In genomic region chr4:13657016-13657415, GRCh38 we compare ENCODE assay signal across 10 cellular contexts. TPM values are rescaled to one million over a fixed set of nuclear protein-coding genes. Genes with fewer than 3 reads are reported as not detected.
A peak's percentile ranks its signal among the peaks of the same experiment; 100 is the strongest.
DNase-seq lines count a peak whose midpoint lies in the region; ATAC-seq and TF ChIP-seq lines count a peak whose summit lies in the region.
"Had no signal": no experiment of that assay in that cellular context is flagged by ENCODE, and none has a peak within 500 bp of the region (broad histone marks: within the 10 kb centered on the region; RNA-seq: fewer than 3 reads in every experiment).

No MANE protein-coding gene starts in this region.

- in situ Hi-C loops in transverse colon (cut with MboI; ENCODE audit: low pct_ligation_motif_present in 1 of 4, low pct_unique_long_range_greater_than_20kb in 1 of 4, low sequenced_read_pairs in 3 of 4): loop anchor here in 3 of 4 donors (25.0 kb wide), 2 partner anchors 1130 to 1505 kb away; no protein-coding TSS in a partner anchor

- no peaks in the 10 kb centered on the region for H3K36me3 ChIP-seq in stomach
- H3K36me3 ChIP-seq in transverse colon: no peaks in the 10 kb centered on the region
- H3K36me3 ChIP-seq: cardiac muscle cell had no signal

- CTCF ChIA-PET in activated B cell treated with CpG ODN at 0.5 μM for 24 hours (lab: Charles Lee): interaction anchor here (0.6 to 3.7 kb wide), 10 partner anchors 12 to 1993 kb away, joined by 3 to 21 read pairs (median 4); no protein-coding TSS in a partner anchor

- peak overlapping the region; percentile 81 for H3K27ac Mint-ChIP-seq in activated T-cell treated with anti-CD3 and anti-CD28 coated beads, Interleukin-2, amount 50 U/mL, for 24 hours
- peak overlapping the region; percentile 8 for H3K27ac Mint-ChIP-seq in activated B cell treated with CpG ODN at 0.5 μM for 24 hours

- intact Hi-C loops in activated B cell treated with CpG ODN at 0.5 μM for 24 hours (cut with micrococcal nuclease) (loop anchor here (2.0 to 10.0 kb wide), 6 partner anchors 468 to 1998 kb away; partner anchors contain the start of gene FBXL5), stomach (cut with DNase I; ENCODE audit: low total_unique reads) (no loop called here), transverse colon (cut with DNase I; ENCODE audit: low total_unique reads) (no loop called here)

- DNase-seq in activated T-cell treated with anti-CD3 and anti-CD28 coated beads, Interleukin-2, amount 50 U/mL, for 24 hours: no peak
- DNase-seq in activated T-cell treated with anti-CD3 and anti-CD28 coated beads for 4 hours (no peak), activated B cell treated with CpG ODN at 0.5 μM for 24 hours (no peak), foreskin fibroblast (no peak), stomach (no peak), transverse colon (no peak), islet precursor cell (no peak)

- POLR2A ChIA-PET in activated B cell treated with CpG ODN at 0.5 μM for 24 hours (lab: Charles Lee): no interaction called here

- ATAC-seq in activated B cell treated with CpG ODN at 0.5 μM for 24 hours (ENCODE audit: low read depth) (no peak), HG03432 (IDR thresholded peaks at IDR 0.05; ENCODE audit: unreplicated experiment) (no peak)

- TF ChIP-seq POLR2A in stomach (IDR thresholded peaks at IDR 0.05) (no peak), transverse colon (IDR thresholded peaks at IDR 0.05) (no peak)

- TF ChIP-seq CTCF in activated B cell treated with CpG ODN at 0.5 μM for 24 hours (IDR thresholded peaks at IDR 0.05) (no peak), foreskin fibroblast (IDR thresholded peaks at IDR 0.05; ENCODE audit: low read depth, low read length) (no peak), stomach (IDR thresholded peaks at IDR 0.05) (no peak), transverse colon (IDR thresholded peaks at IDR 0.05) (no peak)

- peaks cover 18% of the 10 kb centered on the region for H3K4me1 Mint-ChIP-seq in activated T-cell treated with anti-CD3 and anti-CD28 coated beads, Interleukin-2, amount 50 U/mL, for 24 hours (ENCODE audit: low read depth)
- peaks cover 13% of the 10 kb centered on the region for H3K4me1 Mint-ChIP-seq in activated B cell treated with CpG ODN at 0.5 μM for 24 hours

- H3K9me3 ChIP-seq in stomach (no peaks in the 10 kb centered on the region), transverse colon (no peaks in the 10 kb centered on the region)
- H3K9me3 ChIP-seq: Caco-2 had no signal

- peak overlapping the region; percentile 67 for H3K4me3 Mint-ChIP-seq in activated T-cell treated with anti-CD3 and anti-CD28 coated beads, Interleukin-2, amount 50 U/mL, for 24 hours
- peak overlapping the region; percentile 66 for H3K4me3 Mint-ChIP-seq in activated B cell treated with CpG ODN at 0.5 μM for 24 hours

- TF ChIP-seq EP300 in stomach (IDR thresholded peaks at IDR 0.05) (no peak), transverse colon (IDR thresholded peaks at IDR 0.05; ENCODE audit: low read depth) (no peak)

- H3K27me3 Mint-ChIP-seq in activated T-cell treated with anti-CD3 and anti-CD28 coated beads, Interleukin-2, amount 50 U/mL, for 24 hours: no peaks in the 10 kb centered on the region
- H3K27me3 Mint-ChIP-seq in activated B cell treated with CpG ODN at 0.5 μM for 24 hours: no peaks in the 10 kb centered on the region

- 18 to 31% (median 27%) methylated on average over 4 of the region's 4 CpGs for WGBS in stomach, 5 donors
- 27 to 33% methylated on average over 4 of the region's 4 CpGs for WGBS in transverse colon (ENCODE audit: low coverage in 1 of 2), 2 donors

- H3K4me1 ChIP-seq in stomach: peaks cover 0 to 16% (median 11%) of the 10 kb centered on the region in 4 donors
- peaks cover 0 to 17% (median 2%) of the 10 kb centered on the region in 4 donors for H3K4me1 ChIP-seq in transverse colon
- H3K4me1 ChIP-seq: Caco-2 had no signal

- H3K27me3 ChIP-seq in stomach (no peaks in the 10 kb centered on the region), transverse colon (no peaks in the 10 kb centered on the region)
- H3K27me3 ChIP-seq: cardiac muscle cell had no signal

- no peaks in the 10 kb centered on the region for H3K9me3 Mint-ChIP-seq in activated T-cell treated with anti-CD3 and anti-CD28 coated beads, Interleukin-2, amount 50 U/mL, for 24 hours
- no peaks in the 10 kb centered on the region for H3K9me3 Mint-ChIP-seq in activated B cell treated with CpG ODN at 0.5 μM for 24 hours

- H3K27ac ChIP-seq in stomach (no peak overlapping the region), transverse colon (no peak overlapping the region)
- H3K27ac ChIP-seq: cardiac muscle cell had no signal

- H3K36me3 Mint-ChIP-seq in activated T-cell treated with anti-CD3 and anti-CD28 coated beads, Interleukin-2, amount 50 U/mL, for 24 hours (ENCODE audit: low read depth): no peaks in the 10 kb centered on the region
- H3K36me3 Mint-ChIP-seq in activated B cell treated with CpG ODN at 0.5 μM for 24 hours (ENCODE audit: low read depth): no peaks in the 10 kb centered on the region

- H3K4me3 ChIP-seq in foreskin fibroblast (ENCODE audit: low read depth in 1 of 2, low read length in 2 of 2): peak overlapping the region; percentile 35 to 51
- peak overlapping the region in 3 of 4 donors; percentile 12 to 30 (median 21) for H3K4me3 ChIP-seq in stomach
- peak overlapping the region in 1 of 4 donors; percentile 30 for H3K4me3 ChIP-seq in transverse colon
- H3K4me3 ChIP-seq: cardiac muscle cell had no signal

RNA-seq across cellular contexts. Expression of gene BOD1L1, which starts 29.5 kb away (rescaled TPM):
- 77.1 and 79.3 TPM in 2 replicates for total RNA-seq in activated B cell treated with CpG ODN at 0.5 μM for 24 hours
- 10 to 100 TPM; 28.4 to 61.7 (median 46.9) TPM for total RNA-seq in stomach
- 10 to 100 TPM in 1 of 3 donors, 1 to 10 TPM in 2; 8.2 to 11.8 (median 8.4) TPM for polyA plus RNA-seq in stomach
- total RNA-seq in transverse colon: 10 to 100 TPM; 33.7 to 72.2 (median 60.8) TPM
